14 cellular contexts compared by ENCODE assay signal in genomic region chr21:17053321-17053720, GRCh38.
"Had no signal": no experiment of that assay in that cellular context is flagged by ENCODE, and none has a peak within 500 bp of the region (broad histone marks: within the 10 kb centered on the region; RNA-seq: fewer than 3 reads in every experiment).

No MANE protein-coding gene starts in this region.

- H3K36me3 ChIP-seq: heart right ventricle, tibial nerve had no signal

- H3K9ac ChIP-seq: parathyroid adenoma had no signal

- H3K4me1 ChIP-seq: heart right ventricle, parathyroid adenoma, psoas muscle had no signal

- H3K9me3 ChIP-seq: psoas muscle, testis had no signal

- H3K79me2 ChIP-seq: parathyroid adenoma had no signal

- FAIRE-seq: islet of Langerhans had no signal

- H2AFZ ChIP-seq: parathyroid adenoma had no signal

- DNase-seq: foreskin melanocyte; heart right ventricle; hypothalamus; midbrain; psoas muscle; retina; stimulated activated CD4-positive, alpha-beta T cell treated with anti-CD3 and anti-CD28 coated beads, Interleukin-2, amount 100 ng/mL, for 24 hours; stimulated activated CD4-positive, alpha-beta T cell treated with anti-CD3 and anti-CD28 coated beads, Interleukin-4, amount 100 ng/mL, for 4 hours; stimulated activated naive B cell treated with anti-CD40 and anti-IgM and Interleukin-4, amounts not matched to agents 10 μg/mL and 1 μg/mL and 100 μg/mL, for 72 hours; stimulated activated naive CD8-positive, alpha-beta T cell treated with anti-CD3 and anti-CD28 coated beads, Interleukin-15, amount 100 ng/mL, for 72 hours; testis had no signal

- H3K27me3 ChIP-seq: heart right ventricle, testis, tibial nerve had no signal

- H3K4me3 ChIP-seq: heart right ventricle, psoas muscle, testis, tibial nerve had no signal

- H3K27ac ChIP-seq: heart right ventricle, parathyroid adenoma, psoas muscle, testis had no signal
